ENCODE assay signal across 16 cellular contexts in the genomic region with DNA sequence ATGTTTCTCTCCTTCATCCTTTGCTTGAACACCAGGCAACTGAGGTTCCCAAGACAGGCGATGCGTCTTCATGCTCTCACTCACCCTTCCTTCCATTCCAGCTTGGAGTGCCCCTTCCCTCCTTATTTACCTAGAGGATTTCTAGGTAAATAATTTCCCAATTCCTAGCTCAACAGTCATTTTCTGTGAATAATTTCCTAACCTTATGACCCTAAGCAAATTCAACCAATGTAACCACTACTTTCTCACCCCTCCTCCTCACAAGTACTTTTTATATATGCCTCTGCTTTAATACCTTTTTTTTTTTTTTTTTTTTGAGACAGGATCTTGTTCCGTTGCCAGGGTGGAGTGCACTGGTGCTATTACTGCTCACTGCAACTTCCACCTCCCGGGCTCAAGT.
A peak's percentile ranks its signal among the peaks of the same experiment; 100 is the strongest.
DNase-seq lines count a peak whose midpoint lies in the region; ATAC-seq and TF ChIP-seq lines count a peak whose summit lies in the region.
"Had no signal": no experiment of that assay in that cellular context is flagged by ENCODE, and none has a peak within 500 bp of the region (broad histone marks: within the 10 kb centered on the region; RNA-seq: fewer than 3 reads in every experiment).

No MANE protein-coding gene starts in this region.

- TF ChIP-seq CTCF in MCF 10A (IDR thresholded peaks at IDR 0.05; ENCODE audit: unreplicated experiment), result no peak
- TF ChIP-seq CTCF in breast epithelium (IDR thresholded peaks at IDR 0.05), result no peak

- no peak for TF ChIP-seq POLR2A in breast epithelium (IDR thresholded peaks at IDR 0.05)

- ATAC-seq in left lobe of liver (peak; percentile 59), GM19463 (IDR thresholded peaks at IDR 0.05; ENCODE audit: unreplicated experiment) (no peak)
- ATAC-seq: esophagus mucosa, GM23338 had no signal

- peaks cover 74% of the 10 kb centered on the region for H3K36me3 Mint-ChIP-seq in MCF 10A (ENCODE audit: insufficient read depth, unreplicated experiment)
- peaks cover 65% of the 10 kb centered on the region for H3K36me3 Mint-ChIP-seq in activated CD4-positive, alpha-beta memory T cell treated with anti-CD3 and anti-CD28 coated beads for 36 hours

- H3K4me3 Mint-ChIP-seq in MCF 10A (ENCODE audit: unreplicated experiment), result no peak overlapping the region
- H3K4me3 Mint-ChIP-seq in activated CD4-positive, alpha-beta memory T cell treated with anti-CD3 and anti-CD28 coated beads for 36 hours, result no peak overlapping the region
- H3K4me3 Mint-ChIP-seq: GM23338 had no signal

- CTCF ChIA-PET in MCF 10A (lab: Yijun Ruan, JAX), result interaction anchor here (1.0 kb wide), 1 partner anchor 17 kb away, joined by 6 read pairs; no protein-coding TSS in a partner anchor
- CTCF ChIA-PET in activated CD4-positive, alpha-beta memory T cell treated with anti-CD3 and anti-CD28 coated beads for 36 hours (lab: Charles Lee), result interaction anchor here (0.6 to 3.6 kb wide), 5 partner anchors 12 to 150 kb away, joined by 3 to 16 read pairs (median 4); no protein-coding TSS in a partner anchor

- H3K36me3 ChIP-seq in breast epithelium, result peaks cover 20% of the 10 kb centered on the region
- H3K36me3 ChIP-seq: uterus had no signal

- H3K27me3 Mint-ChIP-seq in MCF 10A (ENCODE audit: insufficient read depth, unreplicated experiment), result no peaks in the 10 kb centered on the region
- H3K27me3 Mint-ChIP-seq in activated CD4-positive, alpha-beta memory T cell treated with anti-CD3 and anti-CD28 coated beads for 36 hours, result no peaks in the 10 kb centered on the region

- H3K27ac ChIP-seq in breast epithelium, result no peak overlapping the region
- H3K27ac ChIP-seq: uterus had no signal

- H3K27ac Mint-ChIP-seq in MCF 10A (ENCODE audit: low read depth, unreplicated experiment), result peak overlapping the region; percentile 3
- H3K27ac Mint-ChIP-seq in activated CD4-positive, alpha-beta memory T cell treated with anti-CD3 and anti-CD28 coated beads for 36 hours, result peak overlapping the region; percentile 79
- H3K27ac Mint-ChIP-seq: GM23338 had no signal

- H3K4me1 ChIP-seq in breast epithelium, result no peaks in the 10 kb centered on the region
- H3K4me1 ChIP-seq: BE2C, uterus had no signal

- no peaks in the 10 kb centered on the region for H3K9me3 ChIP-seq in breast epithelium
- H3K9me3 ChIP-seq: BE2C, MG63, SK-N-SH, uterus had no signal

- no peak overlapping the region for H3K4me3 ChIP-seq in breast epithelium
- H3K4me3 ChIP-seq: GM23338, MG63, uterus had no signal

- no peaks in the 10 kb centered on the region for H3K9me3 Mint-ChIP-seq in MCF 10A (ENCODE audit: unreplicated experiment)
- H3K9me3 Mint-ChIP-seq in activated CD4-positive, alpha-beta memory T cell treated with anti-CD3 and anti-CD28 coated beads for 36 hours, result no peaks in the 10 kb centered on the region
- H3K9me3 Mint-ChIP-seq: GM23338 had no signal

- POLR2A ChIA-PET in MCF 10A (lab: Yijun Ruan, JAX), result interaction anchor here (0.7 kb wide), 1 partner anchor 12 kb away, joined by 3 read pairs; no protein-coding TSS in a partner anchor
- POLR2A ChIA-PET in activated CD4-positive, alpha-beta memory T cell treated with anti-CD3 and anti-CD28 coated beads for 36 hours (lab: Charles Lee), result interaction anchor here (1.3 to 1.4 kb wide), 2 partner anchors 9 to 149 kb away, joined by 3 read pairs; no protein-coding TSS in a partner anchor

- no peaks in the 10 kb centered on the region for H3K27me3 ChIP-seq in breast epithelium
- H3K27me3 ChIP-seq: BE2C, MG63, uterus had no signal

- no TSS peak for BruUV-seq in MCF 10A (replicated peaks; lab: Mats Ljungman, UMichigan)

- DNase-seq in MCF 10A (ENCODE audit: unreplicated experiment) (no peak), breast epithelium (ENCODE audit: low spot score in 2 of 2) (no peak), left lobe of liver (ENCODE audit: low spot score) (no peak), NCI-H226 (no peak), NCI-H526 (lab: John Stamatoyannopoulos, UW) (no peak)
- DNase-seq in activated CD4-positive, alpha-beta memory T cell treated with anti-CD3 and anti-CD28 coated beads for 36 hours, result no peak
- no peak for DNase-seq in central memory CD4-positive, alpha-beta T cell
- DNase-seq: activated CD4-positive, CD25-positive, alpha-beta regulatory T cell; activated gamma-delta T cell; BE2C; SK-N-SH; uterus had no signal

- H3K4me1 Mint-ChIP-seq in MCF 10A (ENCODE audit: insufficient read depth, unreplicated experiment), result peaks cover 5% of the 10 kb centered on the region
- peaks cover 33% of the 10 kb centered on the region for H3K4me1 Mint-ChIP-seq in activated CD4-positive, alpha-beta memory T cell treated with anti-CD3 and anti-CD28 coated beads for 36 hours (ENCODE audit: low read depth)
- H3K4me1 Mint-ChIP-seq: GM23338 had no signal

- intact Hi-C loops in MCF 10A (cut with micrococcal nuclease), result no loop called here
- intact Hi-C loops in breast epithelium (cut with DNase I; ENCODE audit: low total_unique reads), result no loop called here
- intact Hi-C loops in activated CD4-positive, alpha-beta memory T cell treated with anti-CD3 and anti-CD28 coated beads for 36 hours (cut with micrococcal nuclease), result loop anchor here (1.0 to 2.0 kb wide), 3 partner anchors 12 to 76 kb away; no protein-coding TSS in a partner anchor
